1 cellular context compared by ENCODE assay signal in genomic region chr6:167703347-167703746, GRCh38.
TF ChIP-seq lines count a peak whose summit lies in the region.

No MANE protein-coding gene starts in this region.

TF ChIP-seq in HepG2, 621 proteins besides CTCF, POLR2A, EP300 and RAD21 (continued from another document):
- TF ChIP-seq ZBTB46 (CRISPR knock-in tag; IDR thresholded peaks at IDR 0.05; ENCODE audit: borderline replicate concordance) (no peak), GLI4 (CRISPR knock-in tag; IDR thresholded peaks at IDR 0.05; ENCODE audit: borderline replicate concordance) (no peak), KDM5B (CRISPR knock-in tag; IDR thresholded peaks at IDR 0.05; ENCODE audit: borderline replicate concordance) (no peak), STAG1 (CRISPR knock-in tag; IDR thresholded peaks at IDR 0.05) (peak; percentile 17; the same call in 1 of the 2 replicates)
